In genomic region chr20:634526-634925, GRCh38 we compare ENCODE assay signal across 1 cellular context.
TF ChIP-seq lines count a peak whose summit lies in the region.

No MANE protein-coding gene starts in this region.

TF ChIP-seq in GM23338, 12 proteins besides CTCF, POLR2A, EP300 and RAD21 (continued from another document):
- no peak for TF ChIP-seq ETS1 (IDR thresholded peaks at IDR 0.05)
- no peak for TF ChIP-seq POLR2AphosphoS5 (IDR thresholded peaks at IDR 0.05; ENCODE audit: low read depth)
- no peak for TF ChIP-seq JUNB (IDR thresholded peaks at IDR 0.05; ENCODE audit: unreplicated experiment)
- no peak for TF ChIP-seq NANOG (IDR thresholded peaks at IDR 0.05; ENCODE audit: borderline replicate concordance)
- no peak for TF ChIP-seq ZNF114 (CRISPR knock-in tag; IDR thresholded peaks at IDR 0.05)
- no peak for TF ChIP-seq ZNF462 (CRISPR knock-in tag; IDR thresholded peaks at IDR 0.05)
- no peak for TF ChIP-seq REST (IDR thresholded peaks at IDR 0.05; ENCODE audit: unreplicated experiment)
- TF ChIP-seq STAT1 (IDR thresholded peaks at IDR 0.05; ENCODE audit: unreplicated experiment) = no peak
TF ChIP-seq in GM23338: peak in this region for 0.
